In the genomic region with DNA sequence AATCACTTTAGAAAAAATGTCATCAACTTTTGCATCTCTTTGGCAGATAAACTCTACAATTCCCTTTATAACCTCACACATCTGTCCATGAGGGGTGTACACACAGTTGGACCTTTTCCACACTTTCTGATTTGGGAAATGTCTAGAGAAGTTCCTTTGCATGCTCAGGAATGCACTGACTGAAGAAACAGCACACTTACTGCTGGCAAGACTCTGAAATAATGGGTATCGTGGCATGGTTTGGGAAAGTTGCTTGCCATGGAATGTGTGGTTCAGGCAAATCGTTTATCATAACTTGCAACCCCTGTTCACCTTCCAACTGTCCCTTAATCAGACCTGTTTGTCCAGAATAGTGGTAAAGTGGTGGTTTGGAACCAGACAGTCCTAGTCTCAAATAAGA, we compare ENCODE assay signal across 21 cellular contexts.
DNase-seq lines count a peak whose midpoint lies in the region; ATAC-seq and TF ChIP-seq lines count a peak whose summit lies in the region.
"Had no signal": no experiment of that assay in that cellular context is flagged by ENCODE, and none has a peak within 500 bp of the region (broad histone marks: within the 10 kb centered on the region; RNA-seq: fewer than 3 reads in every experiment).

No MANE protein-coding gene starts in this region.

- H3K9me2 ChIP-seq in GM23248 (ENCODE audit: insufficient read depth) = 0 out of 2 replicates have a peak, but pooled peaks cover 3% of the 10 kb centered on the region

- peaks cover 41% of the 10 kb centered on the region for H3K4me1 Mint-ChIP-seq in activated T-cell treated with anti-CD3 and anti-CD28 coated beads, Interleukin-2, amount 50 U/mL, for 24 hours (ENCODE audit: low read depth)
- H3K4me1 Mint-ChIP-seq: nephron had no signal

- H3K27ac ChIP-seq in GM23248 = peak overlapping the region; percentile 44
- no peak overlapping the region for H3K27ac ChIP-seq in fibroblast of lung (ENCODE audit: insufficient read depth, low read length)
- peak overlapping the region; percentile 11 for H3K27ac ChIP-seq in smooth muscle cell (ENCODE audit: low read depth)
- H3K27ac ChIP-seq: brain microvascular endothelial cell had no signal

- H3K4me3 Mint-ChIP-seq in activated T-cell treated with anti-CD3 and anti-CD28 coated beads, Interleukin-2, amount 50 U/mL, for 24 hours = no peak overlapping the region
- H3K4me3 Mint-ChIP-seq: activated T-cell treated with anti-CD3 and anti-CD28 coated beads, Interleukin-2, amount 50 U/mL, for 4 hours; B cell; endodermal cell; nephron had no signal

- no peaks in the 10 kb centered on the region for H3K27me3 ChIP-seq in GM23248 (replicated peaks; ENCODE audit: insufficient read depth)
- no peaks in the 10 kb centered on the region for H3K27me3 ChIP-seq in fibroblast of lung (ENCODE audit: control insufficient read depth, insufficient read depth, low read length)
- H3K27me3 ChIP-seq in smooth muscle cell (ENCODE audit: low read depth) = no peaks in the 10 kb centered on the region
- H3K27me3 ChIP-seq: brain microvascular endothelial cell had no signal

- peaks cover 58% of the 10 kb centered on the region for H3F3A ChIP-seq in GM23248 (ENCODE audit: insufficient read depth)
- H3F3A ChIP-seq in smooth muscle cell (ENCODE audit: low read depth) = no peaks in the 10 kb centered on the region

- 0 out of 2 replicates have a peak overlapping the region, but pooled peaks have one; percentile 25 for H2AFZ ChIP-seq in GM23248
- H2AFZ ChIP-seq in fibroblast of lung (ENCODE audit: low read length) = no peak overlapping the region
- no peak overlapping the region for H2AFZ ChIP-seq in smooth muscle cell (ENCODE audit: low read depth)

- H3K9me3 ChIP-seq in GM23248 (ENCODE audit: low read depth) (no peaks in the 10 kb centered on the region), fibroblast of lung (ENCODE audit: control insufficient read depth, insufficient read depth, low read depth, low read length) (no peaks in the 10 kb centered on the region), smooth muscle cell (replicated peaks; ENCODE audit: low read depth) (no peaks in the 10 kb centered on the region)

- no peak overlapping the region for H3K4me3 ChIP-seq in GM23248
- no peak overlapping the region for H3K4me3 ChIP-seq in fibroblast of lung (replicated peaks in 1 of 4; ENCODE audit: control extremely low read depth in 1 of 4, insufficient read depth in 1 of 4, low read depth in 3 of 4, low read length in 4 of 4)
- no peak overlapping the region for H3K4me3 ChIP-seq in smooth muscle cell
- H3K4me3 ChIP-seq: coronary artery had no signal

- no peaks in the 10 kb centered on the region for H4K20me1 ChIP-seq in GM23248 (ENCODE audit: insufficient read depth)
- no peaks in the 10 kb centered on the region for H4K20me1 ChIP-seq in fibroblast of lung (ENCODE audit: control insufficient read depth, extremely low read depth, insufficient read depth, low read length)
- H4K20me1 ChIP-seq in smooth muscle cell (ENCODE audit: low read depth) = no peaks in the 10 kb centered on the region

- ATAC-seq in SK-N-SH treated with all-trans-retinoic acid at 6 μM for 48 hours (peak; percentile 74), GM18498 (IDR thresholded peaks at IDR 0.05; ENCODE audit: unreplicated experiment) (no peak)
- ATAC-seq: activated T-cell treated with anti-CD3 and anti-CD28 coated beads, Interleukin-2, amount 50 U/mL, for 4 hours had no signal

- H3K36me3 ChIP-seq in GM23248 (ENCODE audit: low read depth) (no peaks in the 10 kb centered on the region), fibroblast of lung (ENCODE audit: control insufficient read depth, insufficient read depth, low read length) (no peaks in the 10 kb centered on the region), smooth muscle cell (ENCODE audit: low read depth) (no peaks in the 10 kb centered on the region)
- H3K36me3 ChIP-seq: brain microvascular endothelial cell had no signal

- H3K27me3 Mint-ChIP-seq in activated T-cell treated with anti-CD3 and anti-CD28 coated beads, Interleukin-2, amount 50 U/mL, for 24 hours = no peaks in the 10 kb centered on the region
- H3K27me3 Mint-ChIP-seq: B cell had no signal

- H3K4me2 ChIP-seq in GM23248 (ENCODE audit: unreplicated experiment) (peak overlapping the region; percentile 39), fibroblast of lung (ENCODE audit: extremely low read depth, insufficient read depth, low read length) (no peak overlapping the region), smooth muscle cell (peak overlapping the region; percentile 43)

- H3K9me3 Mint-ChIP-seq in activated T-cell treated with anti-CD3 and anti-CD28 coated beads, Interleukin-2, amount 50 U/mL, for 24 hours = peaks cover 4% of the 10 kb centered on the region
- H3K9me3 Mint-ChIP-seq: activated T-cell treated with anti-CD3 and anti-CD28 coated beads, Interleukin-2, amount 50 U/mL, for 4 hours; nephron had no signal

- H3K4me1 ChIP-seq in GM23248 (ENCODE audit: insufficient read depth) (peaks cover 56% of the 10 kb centered on the region), fibroblast of lung (ENCODE audit: control insufficient read depth, extremely low read depth, insufficient read depth, low read length) (peaks cover 2% of the 10 kb centered on the region), smooth muscle cell (ENCODE audit: low read depth) (no peaks in the 10 kb centered on the region)

- peak; percentile 64 for DNase-seq in GM23248
- peak; percentile 26 to 91 for DNase-seq in fibroblast of lung (ENCODE audit: low read depth in 2 of 2)
- no peak for DNase-seq in smooth muscle cell (lab: John Stamatoyannopoulos, UW; ENCODE audit: unreplicated experiment)
- DNase-seq in activated T-cell treated with anti-CD3 and anti-CD28 coated beads, Interleukin-2, amount 50 U/mL, for 24 hours = no peak
- no peak for DNase-seq in NCI-H1930 (lab: John Stamatoyannopoulos, UW)
- DNase-seq in pons (ENCODE audit: low spot score) = no peak
- DNase-seq: activated CD4-positive, CD25-positive, alpha-beta regulatory T cell; activated naive CD4-positive, alpha-beta T cell treated with anti-CD3 and anti-CD28 coated beads, Interleukin-2, amount 50 U/mL, for 16 hours; activated T-cell treated with anti-CD3 and anti-CD28 coated beads, Interleukin-2, amount 50 U/mL, for 4 hours; brain microvascular endothelial cell; DMS79; endodermal cell; foreskin melanocyte; NCI-H1417 treated with DMSO at 0.1 percent for 48 hours; NCI-H524 treated with DMSO at 0.1 percent for 48 hours; T1000 had no signal

- TF ChIP-seq CTCF in fibroblast of lung (conservative IDR thresholded peaks at IDR 0.05 in 1 of 2, IDR thresholded peaks at IDR 0.05 in 1 of 2; ENCODE audit: low read depth in 1 of 2, low read length in 2 of 2) (no peak), smooth muscle cell (IDR thresholded peaks at IDR 0.05; ENCODE audit: borderline replicate concordance, insufficient read depth, poor library complexity, severe bottlenecking) (no peak)

- in situ Hi-C loops in GM23248 (cut with MboI) = no loop called here

- H3K9ac ChIP-seq in GM23248 = 0 out of 2 replicates have a peak overlapping the region, but pooled peaks have one; percentile 1
- no peak overlapping the region for H3K9ac ChIP-seq in fibroblast of lung (ENCODE audit: insufficient read depth, low read length)
- no peak overlapping the region for H3K9ac ChIP-seq in smooth muscle cell (ENCODE audit: low read depth)

- no peak overlapping the region for H3K27ac Mint-ChIP-seq in activated T-cell treated with anti-CD3 and anti-CD28 coated beads, Interleukin-2, amount 50 U/mL, for 24 hours
- H3K27ac Mint-ChIP-seq: B cell, endodermal cell, nephron had no signal

- H3K79me2 ChIP-seq in GM23248 (ENCODE audit: insufficient read depth) (no peaks in the 10 kb centered on the region), fibroblast of lung (ENCODE audit: control insufficient read depth, insufficient read depth, low read length) (no peaks in the 10 kb centered on the region), smooth muscle cell (ENCODE audit: low read depth) (no peaks in the 10 kb centered on the region)

- WGBS in GM23248 (ENCODE audit: low coverage in 1 of 2, low lambda C conversion rate in 2 of 2, missing lambda C conversion rate in 2 of 2), 2 experiments = 4 to 18% methylated on average over 2 of the region's 2 CpGs
- 81% methylated on average over 2 of the region's 2 CpGs for WGBS in smooth muscle cell (ENCODE audit: low lambda C conversion rate)

- H3K36me3 Mint-ChIP-seq in activated T-cell treated with anti-CD3 and anti-CD28 coated beads, Interleukin-2, amount 50 U/mL, for 24 hours (ENCODE audit: low read depth) = no peaks in the 10 kb centered on the region

TF ChIP-seq in SK-N-SH treated with all-trans-retinoic acid at 6 μM for 48 hours, 23 proteins besides CTCF, POLR2A, EP300 and RAD21:
- TF ChIP-seq CREB5 (CRISPR knock-in tag; IDR thresholded peaks at IDR 0.05; ENCODE audit: low read depth) = no peak
- peak; percentile 26; the same call in 1 of the 2 replicates for TF ChIP-seq ISL1 (CRISPR knock-in tag; IDR thresholded peaks at IDR 0.05)
TF ChIP-seq in SK-N-SH treated with all-trans-retinoic acid at 6 μM for 48 hours: peak in this region for 1.

Comparison
In these comparisons a context has a peak if more than half of its experiments do, and no peak if none do; other contexts are left out.
1. DNase-seq: peak in GM23248 (single experiment) and fibroblast of lung (2 of 2); none in smooth muscle cell (single experiment), activated T-cell treated with anti-CD3 and anti-CD28 coated beads, Interleukin-2, amount 50 U/mL, for 24 hours (single experiment), NCI-H1930 (0 of 2) and pons (single experiment).